1 cellular context compared by ENCODE assay signal in genomic region chr9:81473206-81473605, GRCh38.
TF ChIP-seq lines count a peak whose summit lies in the region.

No MANE protein-coding gene starts in this region.

TF ChIP-seq in H1, 55 proteins besides CTCF, POLR2A, EP300 and RAD21:
- no peak for TF ChIP-seq CHD7 (IDR thresholded peaks at IDR 0.05; ENCODE audit: insufficient replicate concordance, low read length)
- no peak for TF ChIP-seq CHD2 (IDR thresholded peaks at IDR 0.05; ENCODE audit: low read length)
- TF ChIP-seq E2F6 (IDR thresholded peaks at IDR 0.05) = no peak
- no peak for TF ChIP-seq RBBP5 (IDR thresholded peaks at IDR 0.05; ENCODE audit: borderline replicate concordance, low read depth, low read length)
- no peak for TF ChIP-seq NANOG (IDR thresholded peaks at IDR 0.05; ENCODE audit: insufficient read depth, low read depth, low read length, poor library complexity, severe bottlenecking)
- no peak for TF ChIP-seq TCF12 (IDR thresholded peaks at IDR 0.05; ENCODE audit: low read depth, low read length)
- no peak for TF ChIP-seq TBP (IDR thresholded peaks at IDR 0.05; ENCODE audit: low read depth, low read length)
- no peak for TF ChIP-seq BACH1 (IDR thresholded peaks at IDR 0.05; ENCODE audit: low read length)
- TF ChIP-seq YY1 (IDR thresholded peaks at IDR 0.05; ENCODE audit: low read depth, low read length) = no peak
- no peak for TF ChIP-seq EZH2 (IDR thresholded peaks at IDR 0.05; ENCODE audit: low read depth, low read length, severe bottlenecking)
- TF ChIP-seq RFX5 (IDR thresholded peaks at IDR 0.05; ENCODE audit: borderline replicate concordance, low read depth, low read length) = no peak
- no peak for TF ChIP-seq CHD1 (IDR thresholded peaks at IDR 0.05; ENCODE audit: low read depth, low read length)
- no peak for TF ChIP-seq BRCA1 (IDR thresholded peaks at IDR 0.05; ENCODE audit: low read depth, low read length)
- TF ChIP-seq CREB1 (IDR thresholded peaks at IDR 0.05) = no peak
- no peak for TF ChIP-seq RNF2 (IDR thresholded peaks at IDR 0.05; ENCODE audit: borderline replicate concordance, low read depth, low read length, missing control alignments, poor library complexity, severe bottlenecking)
TF ChIP-seq in H1: peak in this region for 0.
